Comparison of ENCODE assay signal across 34 cellular contexts in the genomic region with DNA sequence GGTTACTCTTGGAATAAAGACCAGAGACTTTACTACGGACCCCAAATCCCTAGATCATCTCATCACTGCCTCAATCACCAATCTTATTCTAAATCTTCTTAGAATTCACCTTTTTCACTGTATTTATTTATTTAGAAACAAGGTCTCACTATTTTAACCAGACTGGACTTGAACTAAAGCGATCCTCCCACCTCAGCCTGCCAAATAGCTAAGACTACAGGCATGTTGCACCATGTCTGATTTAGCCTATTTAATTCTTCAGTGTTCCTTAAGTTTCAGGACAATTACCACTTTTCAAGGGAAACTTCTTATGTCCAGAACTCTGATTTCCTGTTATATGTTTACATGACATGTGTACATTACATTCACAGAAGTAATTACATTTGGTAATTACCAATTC.
"Had no signal": no experiment of that assay in that cellular context is flagged by ENCODE, and none has a peak within 500 bp of the region (broad histone marks: within the 10 kb centered on the region; RNA-seq: fewer than 3 reads in every experiment).

No MANE protein-coding gene starts in this region.

- DNase-seq: activated B cell treated with CpG ODN at 0.5 μM for 24 hours; activated CD4-positive, alpha-beta memory T cell treated with anti-CD3 and anti-CD28 coated beads for 36 hours; activated CD4-positive, alpha-beta T cell treated with anti-CD3 and anti-CD28 coated beads for 4 hours; activated CD4-positive, alpha-beta T cell treated with anti-CD3 and anti-CD28 coated beads, Interleukin-2, amount 10 ng/mL, durations not matched to agents 24 days and 14 days; activated CD4-positive, alpha-beta T cell treated with anti-CD3 and anti-CD28 coated beads, Interleukin-2, amount 50 U/mL, for 1 hour; activated CD4-positive, alpha-beta T cell treated with anti-CD3 and anti-CD28 coated beads, Interleukin-2, amount 50 U/mL, for 4 hours; activated CD4-positive, CD25-positive, alpha-beta regulatory T cell treated with anti-CD3 and anti-CD28 coated beads, Interleukin-2, amount 50 U/mL, for 72 hours; activated CD8-positive, alpha-beta memory T cell treated with anti-CD3 and anti-CD28 coated beads, Interleukin-2, amount 50 U/mL, for 48 hours; activated CD8-positive, alpha-beta T cell treated with anti-CD3 and anti-CD28 coated beads for 36 hours; activated effector memory CD4-positive, alpha-beta T cell treated with anti-CD3 and anti-CD28 coated beads, Interleukin-2, amount 50 U/mL, for 16 hours; activated gamma-delta T cell treated with Interleukin-2 at 50 U/mL for 16 hours; activated naive CD4-positive, alpha-beta T cell; activated naive CD4-positive, alpha-beta T cell treated with anti-CD3 and anti-CD28 coated beads for 36 hours; activated naive CD4-positive, alpha-beta T cell treated with anti-CD3 and anti-CD28 coated beads, Interleukin-2, amount 50 U/mL, for 16 hours; activated naive CD8-positive, alpha-beta T cell treated with anti-CD3 and anti-CD28 coated beads for 36 hours; activated T-cell treated with anti-CD3 and anti-CD28 coated beads, Interleukin-2, amount 50 U/mL, for 1 hour; activated T-cell treated with anti-CD3 and anti-CD28 coated beads, Interleukin-2, amount 50 U/mL, for 4 hours; activated T-cell treated with anti-CD3 and anti-CD28 coated beads, Interleukin-2, amount 50 U/mL, for 72 hours; adrenal gland; amniotic stem cell; aorta; body of pancreas; brain microvascular endothelial cell; central memory CD4-positive, alpha-beta T cell; SW 1271; T-helper 1 cell; T-helper 2 cell; T-helper 9 cell had no signal

- H3K4me1 ChIP-seq: adrenal gland, body of pancreas had no signal

- H3K36me3 Mint-ChIP-seq: activated CD4-positive, alpha-beta memory T cell treated with anti-CD3 and anti-CD28 coated beads for 36 hours; activated naive CD8-positive, alpha-beta T cell treated with anti-CD3 and anti-CD28 coated beads for 36 hours had no signal

- H3K4me3 ChIP-seq: adrenal gland, body of pancreas had no signal

- H3K4me3 Mint-ChIP-seq: activated B cell treated with CpG ODN at 0.5 μM for 24 hours; activated CD4-positive, alpha-beta memory T cell treated with anti-CD3 and anti-CD28 coated beads for 36 hours; activated CD4-positive, alpha-beta T cell treated with anti-CD3 and anti-CD28 coated beads, Interleukin-2, amount 10 ng/mL, durations not matched to agents 24 days and 14 days; activated CD8-positive, alpha-beta T cell treated with anti-CD3 and anti-CD28 coated beads for 36 hours; activated naive CD4-positive, alpha-beta T cell treated with anti-CD3 and anti-CD28 coated beads for 36 hours; activated naive CD8-positive, alpha-beta T cell treated with anti-CD3 and anti-CD28 coated beads for 36 hours; activated T-cell treated with anti-CD3 and anti-CD28 coated beads, Interleukin-2, amount 50 U/mL, for 4 hours; activated T-cell treated with anti-CD3 and anti-CD28 coated beads, Interleukin-2, amount 50 U/mL, for 72 hours; activated T-helper 1 cell treated with anti-CD3 and anti-CD28 coated beads, Interleukin-12 subunit alpha, Interleukin-12 subunit beta, Interleukin-2, Interleukin-4 antibody, amounts not matched to agents 30 ng/mL and 10 ng/mL and 1 ng/mL, durations not matched to agents 14 hours and 24 hours and 36 hours; activated T-helper 17 cell treated with anti-CD3 and anti-CD28 coated beads, Interleukin-2, amount 50 U/mL, for 72 hours; T-helper 1 cell treated with Interleukin-12 subunit alpha and Interleukin-12 subunit beta and Interleukin-4 antibody, amounts not matched to agents 30 μg/mL and 1 μg/mL, for 36 hours; T-helper 2 cell treated with Interferon-gamma antibody and Interleukin-4, amounts not matched to agents 5 μg/mL and 100 μg/mL, for 36 hours had no signal

- H3K27me3 Mint-ChIP-seq: activated B cell treated with CpG ODN at 0.5 μM for 24 hours; activated CD4-positive, alpha-beta memory T cell treated with anti-CD3 and anti-CD28 coated beads for 36 hours; activated CD4-positive, alpha-beta T cell treated with anti-CD3 and anti-CD28 coated beads, Interleukin-2, amount 10 ng/mL, durations not matched to agents 24 days and 14 days; activated CD8-positive, alpha-beta T cell treated with anti-CD3 and anti-CD28 coated beads for 36 hours; activated naive CD8-positive, alpha-beta T cell treated with anti-CD3 and anti-CD28 coated beads for 36 hours; activated T-helper 17 cell treated with anti-CD3 and anti-CD28 coated beads, Interleukin-2, amount 50 U/mL, for 72 hours had no signal

- H3K27ac Mint-ChIP-seq: activated B cell treated with CpG ODN at 0.5 μM for 24 hours; activated CD4-positive, alpha-beta memory T cell treated with anti-CD3 and anti-CD28 coated beads for 36 hours; activated CD4-positive, alpha-beta T cell treated with anti-CD3 and anti-CD28 coated beads, Interleukin-2, amount 10 ng/mL, durations not matched to agents 24 days and 14 days; activated CD8-positive, alpha-beta T cell treated with anti-CD3 and anti-CD28 coated beads for 36 hours; activated naive CD4-positive, alpha-beta T cell treated with anti-CD3 and anti-CD28 coated beads for 36 hours; activated naive CD4-positive, alpha-beta T cell treated with anti-CD3 and anti-CD28 coated beads, Interleukin-2, amount 50 U/mL, for 72 hours; activated naive CD8-positive, alpha-beta T cell treated with anti-CD3 and anti-CD28 coated beads for 36 hours; activated T-cell treated with anti-CD3 and anti-CD28 coated beads, Interleukin-2, amount 50 U/mL, for 72 hours; activated T-helper 1 cell treated with anti-CD3 and anti-CD28 coated beads, Interleukin-12 subunit alpha, Interleukin-12 subunit beta, Interleukin-2, Interleukin-4 antibody, amounts not matched to agents 30 ng/mL and 10 ng/mL and 1 ng/mL, durations not matched to agents 14 hours and 24 hours and 36 hours; activated T-helper 17 cell treated with anti-CD3 and anti-CD28 coated beads, Interleukin-2, amount 50 U/mL, for 72 hours; T-helper 1 cell treated with Interleukin-12 subunit alpha and Interleukin-12 subunit beta and Interleukin-4 antibody, amounts not matched to agents 30 μg/mL and 1 μg/mL, for 36 hours; T-helper 2 cell treated with Interferon-gamma antibody and Interleukin-4, amounts not matched to agents 5 μg/mL and 100 μg/mL, for 36 hours had no signal

- H3K27ac ChIP-seq: adrenal gland, body of pancreas, brain microvascular endothelial cell, VCaP had no signal

- ATAC-seq: activated CD8-positive, alpha-beta T cell treated with anti-CD3 and anti-CD28 coated beads for 36 hours; activated naive CD4-positive, alpha-beta T cell treated with anti-CD3 and anti-CD28 coated beads, Interleukin-2, amount 50 U/mL, for 72 hours; activated T-cell treated with anti-CD3 and anti-CD28 coated beads, Interleukin-2, amount 50 U/mL, for 4 hours; activated T-cell treated with anti-CD3 and anti-CD28 coated beads, Interleukin-2, amount 50 U/mL, for 72 hours; activated T-helper 17 cell treated with anti-CD3 and anti-CD28 coated beads, Interleukin-2, amount 50 U/mL, for 72 hours; body of pancreas had no signal

- H3K4me1 Mint-ChIP-seq: activated B cell treated with CpG ODN at 0.5 μM for 24 hours; activated CD4-positive, alpha-beta T cell treated with anti-CD3 and anti-CD28 coated beads, Interleukin-2, amount 10 ng/mL, durations not matched to agents 24 days and 14 days; activated naive CD8-positive, alpha-beta T cell treated with anti-CD3 and anti-CD28 coated beads for 36 hours; activated T-helper 17 cell treated with anti-CD3 and anti-CD28 coated beads, Interleukin-2, amount 50 U/mL, for 72 hours had no signal

- H3K9me3 ChIP-seq: adrenal gland had no signal

- H3K27me3 ChIP-seq: adrenal gland, body of pancreas, brain microvascular endothelial cell had no signal

- H3K36me3 ChIP-seq: adrenal gland, brain microvascular endothelial cell had no signal
